ENCODE assay signal across 9 cellular contexts in genomic region chr14:31090872-31091764, GRCh38.
A peak's percentile ranks its signal among the peaks of the same experiment; 100 is the strongest.
DNase-seq lines count a peak whose midpoint lies in the region; ATAC-seq, FAIRE-seq and TF ChIP-seq lines count a peak whose summit lies in the region.
"Had no signal": no experiment of that assay in that cellular context is flagged by ENCODE, and none has a peak within 500 bp of the region (broad histone marks: within the 10 kb centered on the region; RNA-seq: fewer than 3 reads in every experiment).

No MANE protein-coding gene starts in this region.

- peak; percentile 85 for DNase-seq in AG09309 (ENCODE audit: low read depth)
- peak; percentile 39 for DNase-seq in MG63
- DNase-seq in bronchial epithelial cell (ENCODE audit: low read depth): peak; percentile 93
- DNase-seq in mesenchymal stem cell: peak; percentile 99
- no peak for DNase-seq in NCI-H2081 (lab: John Stamatoyannopoulos, UW)
- no peak for DNase-seq in activated T-cell treated with anti-CD3 and anti-CD28 coated beads, Interleukin-2, amount 50 U/mL, for 24 hours
- DNase-seq in activated CD4-positive, alpha-beta T cell treated with anti-CD3 and anti-CD28 coated beads, Interleukin-2, amount 50 U/mL, for 4 hours: no peak

- H3K4me1 ChIP-seq in mesenchymal stem cell (ENCODE audit: control insufficient read depth, insufficient read depth, low read depth, low read length): no peaks in the 10 kb centered on the region

- FAIRE-seq in bronchial epithelial cell (lab: Jason Lieb, UNC): peak; percentile 40
- FAIRE-seq: TTC549 had no signal

- no peaks in the 10 kb centered on the region for H3K9me3 Mint-ChIP-seq in activated T-cell treated with anti-CD3 and anti-CD28 coated beads, Interleukin-2, amount 50 U/mL, for 24 hours

- H2AK5ac ChIP-seq in mesenchymal stem cell (ENCODE audit: low read length, severe bottlenecking): no peak overlapping the region

- H2BK5ac ChIP-seq in mesenchymal stem cell (ENCODE audit: low read depth, low read length, poor library complexity, severe bottlenecking): no peak overlapping the region

- no peaks in the 10 kb centered on the region for H3K79me1 ChIP-seq in mesenchymal stem cell (replicated peaks; ENCODE audit: low read length, poor library complexity, severe bottlenecking)

- H3K14ac ChIP-seq in mesenchymal stem cell (ENCODE audit: low read length in 2 of 2): no peak overlapping the region

- peak overlapping the region in 1 of 2 experiments; percentile 29 for H3K4ac ChIP-seq in mesenchymal stem cell (ENCODE audit: low read depth in 1 of 2, low read length in 2 of 2)

- peak overlapping the region; percentile 88 for H3K9ac ChIP-seq in mesenchymal stem cell (ENCODE audit: low read length)

- H3K36me3 Mint-ChIP-seq in activated T-cell treated with anti-CD3 and anti-CD28 coated beads, Interleukin-2, amount 50 U/mL, for 24 hours (ENCODE audit: low read depth): peaks cover under 1% of the 10 kb centered on the region

- no peak overlapping the region for H3K23ac ChIP-seq in mesenchymal stem cell (ENCODE audit: low read length in 2 of 2)

- no peak overlapping the region for H3K27ac Mint-ChIP-seq in activated T-cell treated with anti-CD3 and anti-CD28 coated beads, Interleukin-2, amount 50 U/mL, for 24 hours

- no peak overlapping the region for H4K91ac ChIP-seq in mesenchymal stem cell (ENCODE audit: low read length)

- peak overlapping the region in 1 of 2 experiments; percentile 84 for H2BK12ac ChIP-seq in mesenchymal stem cell (ENCODE audit: low read length in 2 of 2)

- no peak overlapping the region for H3K4me2 ChIP-seq in mesenchymal stem cell (ENCODE audit: low read length, poor library complexity, severe bottlenecking)

- H3K4me3 Mint-ChIP-seq in activated T-cell treated with anti-CD3 and anti-CD28 coated beads, Interleukin-2, amount 50 U/mL, for 24 hours: no peak overlapping the region

- no peak for TF ChIP-seq CTCF in AG09309 (IDR thresholded peaks at IDR 0.05; ENCODE audit: control insufficient read depth, insufficient read depth, low read depth, low read length, missing control alignments)
- TF ChIP-seq CTCF in bronchial epithelial cell (IDR thresholded peaks at IDR 0.05; ENCODE audit: insufficient read depth, low read length, severe bottlenecking): no peak

- ATAC-seq in HG02884 (IDR thresholded peaks at IDR 0.05; ENCODE audit: unreplicated experiment): no peak

- no peaks in the 10 kb centered on the region for H3K9me3 ChIP-seq in MG63
- no peaks in the 10 kb centered on the region for H3K9me3 ChIP-seq in mesenchymal stem cell (ENCODE audit: control insufficient read depth, low read length)

- no peak overlapping the region for H3K4me3 ChIP-seq in AG09309 (ENCODE audit: control insufficient read depth, low read depth, low read length)
- H3K4me3 ChIP-seq in MG63: no peak overlapping the region
- H3K4me3 ChIP-seq in bronchial epithelial cell (ENCODE audit: low read depth, low read length): no peak overlapping the region
- H3K4me3 ChIP-seq in mesenchymal stem cell (ENCODE audit: insufficient read depth in 1 of 2, low read depth in 1 of 2, low read length in 2 of 2): no peak overlapping the region

- no peaks in the 10 kb centered on the region for H3K27me3 Mint-ChIP-seq in activated T-cell treated with anti-CD3 and anti-CD28 coated beads, Interleukin-2, amount 50 U/mL, for 24 hours

- 90% methylated on average over 4 of the region's 5 CpGs for WGBS in mesenchymal stem cell

- H4K8ac ChIP-seq in mesenchymal stem cell (ENCODE audit: low read length): peak overlapping the region; percentile 60

- H3K27ac ChIP-seq in mesenchymal stem cell (ENCODE audit: low read length, poor library complexity, severe bottlenecking): no peak overlapping the region

- H2BK15ac ChIP-seq in mesenchymal stem cell (ENCODE audit: low read depth, poor library complexity, severe bottlenecking): peak overlapping the region; percentile 83

- H3K36me3 ChIP-seq in MG63 (no peaks in the 10 kb centered on the region), bronchial epithelial cell (ENCODE audit: control insufficient read depth, insufficient read depth, low read length) (no peaks in the 10 kb centered on the region), mesenchymal stem cell (ENCODE audit: control insufficient read depth in 1 of 2, insufficient read depth in 2 of 2, low read depth in 1 of 2, low read length in 2 of 2) (peaks cover 0 to 6% of the 10 kb centered on the region in 2 experiments)

- peak overlapping the region in 1 of 2 experiments; percentile 96 for H3K18ac ChIP-seq in mesenchymal stem cell (ENCODE audit: low read depth in 1 of 2, low read length in 2 of 2)

- H3K4me1 Mint-ChIP-seq in activated T-cell treated with anti-CD3 and anti-CD28 coated beads, Interleukin-2, amount 50 U/mL, for 24 hours (ENCODE audit: low read depth): no peaks in the 10 kb centered on the region

- no peak overlapping the region for H2AFZ ChIP-seq in mesenchymal stem cell (ENCODE audit: low read depth, low read length)

- no peaks in the 10 kb centered on the region for H3K27me3 ChIP-seq in MG63
- H3K27me3 ChIP-seq in bronchial epithelial cell (ENCODE audit: control insufficient read depth, insufficient read depth, low read length): no peaks in the 10 kb centered on the region
- H3K27me3 ChIP-seq in mesenchymal stem cell (ENCODE audit: control insufficient read depth in 1 of 2, insufficient read depth in 1 of 2, low read length in 2 of 2): no peaks in the 10 kb centered on the region

- H2BK120ac ChIP-seq in mesenchymal stem cell (ENCODE audit: low read depth, low read length): peak overlapping the region; percentile 61

Comparison
In these comparisons a context has a peak if more than half of its experiments do, and no peak if none do; other contexts are left out.
1. DNase-seq: peak in AG09309 (single experiment), MG63 (single experiment), bronchial epithelial cell (single experiment) and mesenchymal stem cell (single experiment); none in NCI-H2081 (0 of 2), activated T-cell treated with anti-CD3 and anti-CD28 coated beads, Interleukin-2, amount 50 U/mL, for 24 hours (single experiment) and activated CD4-positive, alpha-beta T cell treated with anti-CD3 and anti-CD28 coated beads, Interleukin-2, amount 50 U/mL, for 4 hours (0 of 2).